In the genomic region with DNA sequence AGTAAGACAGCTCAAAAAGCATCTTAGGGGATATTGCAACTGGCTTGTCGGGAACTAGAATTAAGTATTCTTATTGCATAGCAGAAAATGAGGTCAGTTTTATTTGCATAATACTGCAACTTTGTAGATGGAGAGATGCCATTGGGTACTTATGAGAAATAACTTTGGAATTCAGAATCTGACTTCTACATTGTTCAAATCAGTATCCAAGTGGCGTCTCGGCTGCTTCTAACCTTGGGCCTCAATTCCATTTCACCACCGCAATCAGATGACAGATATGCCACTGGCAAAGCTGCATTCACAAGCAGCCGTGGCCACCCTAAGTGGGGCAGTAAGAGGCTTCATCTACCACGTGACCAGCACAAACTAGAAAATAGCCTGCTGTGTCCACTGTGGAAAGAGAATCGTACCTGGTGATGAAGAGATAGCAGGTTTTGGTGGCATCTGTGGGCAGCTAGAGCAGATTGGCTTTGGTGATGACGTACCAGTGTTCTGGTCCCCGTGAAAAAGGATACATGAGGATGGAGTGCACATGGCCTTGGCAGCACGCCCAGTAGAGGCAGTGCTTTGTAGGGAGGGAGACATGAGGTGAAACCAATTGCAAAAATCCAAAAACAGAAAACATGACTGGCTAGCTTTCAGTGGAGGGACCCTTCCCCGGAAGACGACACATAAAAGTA, we compare ENCODE assay signal across 8 cellular contexts.
DNase-seq lines count a peak whose midpoint lies in the region; ATAC-seq, FAIRE-seq and TF ChIP-seq lines count a peak whose summit lies in the region.

No MANE protein-coding gene starts in this region.

- H3K9me1 ChIP-seq in endothelial cell of umbilical vein (replicated peaks; ENCODE audit: control insufficient read depth, extremely low read depth, insufficient read depth, low read length): no peaks in the 10 kb centered on the region

- H4K20me1 ChIP-seq in endothelial cell of umbilical vein (replicated peaks; ENCODE audit: control insufficient read depth, extremely low read depth, insufficient read depth, low read length): no peaks in the 10 kb centered on the region

- ATAC-seq in psoas muscle (no peak), left lobe of liver (no peak)

- H3K27me3 ChIP-seq in endothelial cell of umbilical vein (ENCODE audit: control insufficient read depth in 2 of 2, insufficient read depth in 2 of 2, low read length in 2 of 2): no peaks in the 10 kb centered on the region
- no peaks in the 10 kb centered on the region for H3K27me3 ChIP-seq in psoas muscle (ENCODE audit: insufficient read depth in 3 of 3, low read length in 2 of 3)
- H3K27me3 ChIP-seq in H7 (ENCODE audit: control insufficient read depth, insufficient read depth, low read length): no peaks in the 10 kb centered on the region

- no peak overlapping the region for H3K9ac ChIP-seq in endothelial cell of umbilical vein (replicated peaks; ENCODE audit: extremely low read depth, insufficient read depth, low read length)

- CTCF ChIA-PET in endothelial cell of umbilical vein (lab: Charles Lee): interaction anchor here (1.2 to 5.5 kb wide), 2 partner anchors 10 to 41 kb away, joined by 3 to 30 read pairs; no protein-coding TSS in a partner anchor

- TSS peak; percentile 7 for BruUV-seq in endothelial cell of umbilical vein (replicated peaks; lab: Mats Ljungman, UMichigan)

- intact Hi-C loops in endothelial cell of umbilical vein (cut with micrococcal nuclease): no loop called here
- intact Hi-C loops in psoas muscle (cut with DNase I): no loop called here
- intact Hi-C loops in CD14-positive monocyte (cut with micrococcal nuclease): no loop called here

- H3K27me3 Mint-ChIP-seq in CD14-positive monocyte (ENCODE audit: low read depth in 3 of 3): peaks cover 0 to 3% (median 3%) of the 10 kb centered on the region in 3 donors

- H3K4me1 ChIP-seq in endothelial cell of umbilical vein (ENCODE audit: control insufficient read depth, extremely low read depth, insufficient read depth, low read length) (no peaks in the 10 kb centered on the region), psoas muscle (peaks cover 32% of the 10 kb centered on the region)

- H3K36me3 Mint-ChIP-seq in CD14-positive monocyte: no peaks in the 10 kb centered on the region

- POLR2A ChIA-PET in endothelial cell of umbilical vein (lab: Charles Lee): no interaction called here

- TF ChIP-seq CTCF in endothelial cell of umbilical vein (IDR thresholded peaks at IDR 0.05; ENCODE audit: extremely low read depth in 1 of 2, insufficient read depth in 1 of 2, low read depth in 1 of 2, low read length in 2 of 2): no peak
- no peak for TF ChIP-seq CTCF in psoas muscle (IDR thresholded peaks at IDR 0.05)
- no peak for TF ChIP-seq CTCF in CD14-positive monocyte (IDR thresholded peaks at IDR 0.05)

- H3K79me2 ChIP-seq in endothelial cell of umbilical vein (ENCODE audit: control insufficient read depth, insufficient read depth, low read length): no peaks in the 10 kb centered on the region

- no peak overlapping the region for H3K27ac ChIP-seq in endothelial cell of umbilical vein (ENCODE audit: insufficient read depth, low read depth, low read length)
- no peak overlapping the region for H3K27ac ChIP-seq in psoas muscle

- H3K4me3 Mint-ChIP-seq in CD14-positive monocyte: no peak overlapping the region

- H3K9me3 ChIP-seq in endothelial cell of umbilical vein (replicated peaks; ENCODE audit: control insufficient read depth, insufficient read depth, low read length) (no peaks in the 10 kb centered on the region), psoas muscle (no peaks in the 10 kb centered on the region)

- WGBS in psoas muscle, 3 donors: 29 to 48% (median 31%) methylated on average over 12 of the region's 12 CpGs

- dilution Hi-C loops in endothelial cell of umbilical vein (cut with MboI; ENCODE audit: extremely low pct_ligation_motif_present, low sequenced_read_pairs): no loop called here

- H3K4me1 Mint-ChIP-seq in CD14-positive monocyte: peaks cover 24% of the 10 kb centered on the region

- DNase-seq in ELR (ENCODE audit: low read depth) (peak; percentile 93), NCI-H748 (lab: John Stamatoyannopoulos, UW; ENCODE audit: unreplicated experiment) (peak; percentile 67), endothelial cell of umbilical vein (ENCODE audit: low read depth, low spot score) (no peak), psoas muscle (peak; percentile 65 to 75), mesenteric fat pad (ENCODE audit: low spot score) (no peak), left lobe of liver (ENCODE audit: low spot score) (no peak), H7 (no peak), CD14-positive monocyte (ENCODE audit: low spot score) (no peak)

- H3K36me3 ChIP-seq in endothelial cell of umbilical vein (ENCODE audit: control insufficient read depth in 2 of 2, extremely low read depth in 1 of 2, insufficient read depth in 2 of 2, low read length in 2 of 2) (peaks cover 0 to 22% of the 10 kb centered on the region in 2 experiments), psoas muscle (ENCODE audit: insufficient read depth in 1 of 2, low read depth in 1 of 2) (no peaks in the 10 kb centered on the region), H7 (replicated peaks; ENCODE audit: control insufficient read depth, insufficient read depth, low read length) (no peaks in the 10 kb centered on the region; the same call in 1 of the 2 replicates)

- H3K4me3 ChIP-seq in endothelial cell of umbilical vein (replicated peaks in 1 of 3; ENCODE audit: insufficient read depth in 1 of 3, low read depth in 1 of 3, low read length in 3 of 3): no peak overlapping the region
- H3K4me3 ChIP-seq in psoas muscle: no peak overlapping the region
- H3K4me3 ChIP-seq in H7 (ENCODE audit: insufficient read depth, low read depth, low read length): no peak overlapping the region

- no peak overlapping the region for H3K4me2 ChIP-seq in endothelial cell of umbilical vein (ENCODE audit: insufficient read depth, low read length)

- no peak overlapping the region for H3K27ac Mint-ChIP-seq in CD14-positive monocyte

- peaks cover 0 to 3% (median 0%) of the 10 kb centered on the region in 7 donors for H3K9me3 Mint-ChIP-seq in CD14-positive monocyte

- no peak for TF ChIP-seq POLR2A in endothelial cell of umbilical vein (IDR thresholded peaks at IDR 0.05; ENCODE audit: low read depth, low read length)

- FAIRE-seq in endothelial cell of umbilical vein (lab: Jason Lieb, UNC): no peak

- no peak overlapping the region for H2AFZ ChIP-seq in endothelial cell of umbilical vein (ENCODE audit: low read depth, low read length)

TF ChIP-seq in endothelial cell of umbilical vein, 7 proteins besides CTCF, POLR2A, EP300 and RAD21:
- TF ChIP-seq GATA2 (IDR thresholded peaks at IDR 0.05; ENCODE audit: insufficient read depth, insufficient read length, low read depth, low read length): no peak
- TF ChIP-seq, protein P1, sequence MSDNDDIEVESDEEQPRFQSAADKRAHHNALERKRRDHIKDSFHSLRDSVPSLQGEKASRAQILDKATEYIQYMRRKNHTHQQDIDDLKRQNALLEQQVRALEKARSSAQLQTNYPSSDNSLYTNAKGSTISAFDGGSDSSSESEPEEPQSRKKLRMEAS (IDR thresholded peaks at IDR 0.05; ENCODE audit: insufficient read depth, insufficient read length): no peak
- no peak for TF ChIP-seq MYC (IDR thresholded peaks at IDR 0.05; ENCODE audit: low read depth, low read length)
- TF ChIP-seq FOS (IDR thresholded peaks at IDR 0.05; ENCODE audit: borderline replicate concordance, insufficient read depth, low read length): no peak
- TF ChIP-seq EZH2 (IDR thresholded peaks at IDR 0.05; ENCODE audit: borderline replicate concordance, low read depth, low read length, severe bottlenecking): no peak
- TF ChIP-seq JUN (IDR thresholded peaks at IDR 0.05; ENCODE audit: borderline replicate concordance, insufficient read depth, insufficient read length, low read depth): no peak
- no peak for TF ChIP-seq POLR2AphosphoS5 (IDR thresholded peaks at IDR 0.05; ENCODE audit: insufficient read depth, low read depth, low read length)
TF ChIP-seq in endothelial cell of umbilical vein: peak in this region for 0.

Comparison
In these comparisons a context has a peak if more than half of its experiments do, and no peak if none do; other contexts are left out.
1. DNase-seq: peak in ELR (single experiment), NCI-H748 (single experiment) and psoas muscle (2 of 2); none in endothelial cell of umbilical vein (single experiment), mesenteric fat pad (single experiment), left lobe of liver (single experiment), H7 (single experiment) and CD14-positive monocyte (single experiment).